In the genomic region with DNA sequence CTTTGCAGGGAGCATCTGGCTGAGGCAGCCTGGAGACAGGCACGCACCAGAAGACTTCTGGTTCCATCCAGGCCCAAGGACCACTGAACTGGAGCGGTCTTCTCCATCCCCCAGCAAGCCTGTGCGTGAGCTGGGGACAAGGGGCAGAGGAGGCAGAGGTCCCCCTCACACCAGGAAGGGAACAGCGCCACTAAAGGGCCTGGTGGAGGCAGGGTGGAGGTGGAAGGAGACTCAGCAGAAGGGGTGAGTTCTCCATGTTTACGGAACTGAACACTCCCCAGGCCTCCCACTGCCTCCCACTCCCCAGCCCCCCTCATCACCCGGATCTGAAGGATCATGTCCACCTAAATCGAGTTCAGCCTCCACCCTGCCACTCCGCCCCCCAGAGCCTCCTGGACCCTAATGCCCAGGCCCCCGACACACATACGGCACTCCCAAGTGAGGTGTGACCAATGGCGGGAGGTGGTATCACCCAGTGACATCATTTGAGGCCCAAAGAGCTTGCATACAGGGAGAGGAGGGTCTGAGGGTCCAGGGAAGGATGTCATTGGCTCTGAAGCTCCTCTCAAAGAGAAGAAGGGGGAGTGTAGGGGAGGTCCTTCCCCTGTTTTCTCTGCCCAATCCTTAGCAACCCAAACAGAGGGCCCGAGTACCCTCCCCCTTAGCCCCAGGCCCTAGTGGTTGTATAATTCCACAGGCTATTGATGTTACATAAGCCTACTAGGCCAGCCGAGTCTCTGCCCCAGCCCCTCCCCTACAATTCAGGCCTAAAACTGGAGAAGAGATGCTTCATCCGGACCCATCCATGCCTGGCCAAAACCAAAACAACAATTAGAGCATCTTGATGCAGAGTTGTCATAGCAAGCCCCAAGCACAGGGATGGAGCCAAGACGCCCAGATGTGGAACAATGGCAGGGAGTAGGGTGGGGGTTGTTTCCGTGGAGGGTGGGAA, we compare ENCODE assay signal across 10 cellular contexts. TPM values are rescaled to one million over a fixed set of nuclear protein-coding genes. Genes with fewer than 3 reads are reported as not detected.
DNase-seq lines count a peak whose midpoint lies in the region; ATAC-seq and TF ChIP-seq lines count a peak whose summit lies in the region.
"Had no signal": no experiment of that assay in that cellular context is flagged by ENCODE, and none has a peak within 500 bp of the region (broad histone marks: within the 10 kb centered on the region; RNA-seq: fewer than 3 reads in every experiment).

No MANE protein-coding gene starts in this region.

- DNase-seq in Right ventricle myocardium inferior (ENCODE audit: missing footprints) (no peak), cardiac septum (ENCODE audit: low spot score) (no peak), chondrocyte (ENCODE audit: low spot score) (peak; percentile 46), left lung (peak; percentile 24 to 37), tibial nerve (ENCODE audit: low spot score in 2 of 2) (no peak), thyroid gland (no peak)
- no peak for DNase-seq in stimulated activated naive CD4-positive, alpha-beta T cell treated with Interleukin-2 at 50 U/mL for 16 hours (lab: John Stamatoyannopoulos, UW)
- DNase-seq: islet precursor cell had no signal

- no peak for TF ChIP-seq EP300 in tibial nerve (IDR thresholded peaks at IDR 0.05)

- no peaks in the 10 kb centered on the region for H3K9me3 ChIP-seq in left lung
- no peaks in the 10 kb centered on the region for H3K9me3 ChIP-seq in tibial nerve
- H3K9me3 ChIP-seq in thyroid gland, result no peaks in the 10 kb centered on the region
- H3K9me3 ChIP-seq: suprapubic skin had no signal

- H3K36me3 ChIP-seq in left lung (no peaks in the 10 kb centered on the region), tibial nerve (no peaks in the 10 kb centered on the region), thyroid gland (no peaks in the 10 kb centered on the region)
- H3K36me3 ChIP-seq: suprapubic skin had no signal

- TF ChIP-seq CTCF in chondrocyte (IDR thresholded peaks at IDR 0.05) (no peak), left lung (IDR thresholded peaks at IDR 0.05) (no peak), tibial nerve (IDR thresholded peaks at IDR 0.05) (no peak), thyroid gland (IDR thresholded peaks at IDR 0.05) (no peak)

- TF ChIP-seq POLR2A in tibial nerve (IDR thresholded peaks at IDR 0.05) (no peak), thyroid gland (IDR thresholded peaks at IDR 0.05) (no peak)

- H3K27ac ChIP-seq in left lung (no peak overlapping the region), tibial nerve (peak overlapping the region in 3 of 4 donors; percentile 56 to 81 (median 77)), thyroid gland (no peak overlapping the region)
- H3K27ac ChIP-seq: suprapubic skin had no signal

- H3K4me3 ChIP-seq in left lung, result peak overlapping the region in 1 of 2 donors; percentile 3
- peak overlapping the region in 1 of 4 donors; percentile 55 for H3K4me3 ChIP-seq in tibial nerve
- no peak overlapping the region for H3K4me3 ChIP-seq in thyroid gland (replicated peaks in 1 of 3)

- H3K27me3 Mint-ChIP-seq in chondrocyte (ENCODE audit: low read depth), result peaks cover 9% of the 10 kb centered on the region

- no peak overlapping the region for H3K27ac Mint-ChIP-seq in chondrocyte (ENCODE audit: unreplicated experiment)

- WGBS in tibial nerve, 2 donors, result 77 to 82% methylated on average over 16 of the region's 16 CpGs
- 75 to 80% methylated on average over 12 to 15 of the region's 16 CpGs for WGBS in thyroid gland, 2 donors

- intact Hi-C loops in Right ventricle myocardium inferior (cut with DNase I), result no loop called here
- intact Hi-C loops in cardiac septum (cut with DNase I), result no loop called here
- intact Hi-C loops in left lung (cut with DNase I), result no loop called here
- intact Hi-C loops in thyroid gland (cut with DNase I), result no loop called here

- no peak overlapping the region for H3K4me3 Mint-ChIP-seq in chondrocyte (ENCODE audit: unreplicated experiment)

- H3K4me1 ChIP-seq in left lung (peaks cover 0 to 8% of the 10 kb centered on the region in 2 donors), tibial nerve (peaks cover 0 to 15% (median 3%) of the 10 kb centered on the region in 4 donors), thyroid gland (no peaks in the 10 kb centered on the region)

- H3K36me3 Mint-ChIP-seq in chondrocyte (ENCODE audit: low read depth), result no peaks in the 10 kb centered on the region

- H3K4me1 Mint-ChIP-seq in chondrocyte (ENCODE audit: low read depth), result peaks cover 8% of the 10 kb centered on the region

- H3K27me3 ChIP-seq in left lung (peaks cover 6 to 50% of the 10 kb centered on the region in 2 donors), tibial nerve (peaks cover 0 to 12% of the 10 kb centered on the region in 2 donors), thyroid gland (no peaks in the 10 kb centered on the region)

- ATAC-seq in Right ventricle myocardium inferior (peak; percentile 47), left lung (no peak), HG02870 (IDR thresholded peaks at IDR 0.05; ENCODE audit: unreplicated experiment) (no peak)

- no peaks in the 10 kb centered on the region for H3K9me3 Mint-ChIP-seq in chondrocyte (ENCODE audit: low read depth)

RNA-seq across cellular contexts. Expression of gene FAIM2, which starts 1.0 kb away (rescaled TPM):
- total RNA-seq in Right ventricle myocardium inferior (20.5 TPM), cardiac septum (1.7 TPM), chondrocyte (0.47 to 1.3 TPM (median 0.74 TPM) in 3 replicates), left lung (1 to 10 TPM; 1.7 to 1.8 TPM), tibial nerve (10 to 100 TPM in 3 of 4 donors, 1 to 10 TPM in 1; 6.9 to 68.6 (median 36.9) TPM), thyroid gland (1 to 10 TPM in 1 of 4 donors, under 1 TPM in 2, not detected in 1; 0.13 to 3.0 (median 0.33) TPM)

RNA-seq across cellular contexts. Expression of gene AQP2, which starts 47.9 kb away (rescaled TPM):
- total RNA-seq in Right ventricle myocardium inferior (not detected), cardiac septum (not detected), chondrocyte (not detected in 3 replicates), left lung (under 1 TPM in 1 of 2 donors, not detected in 1; 0.42 TPM), tibial nerve (not detected), thyroid gland (under 1 TPM in 1 of 4 donors, not detected in 3; 0.67 TPM)

RNA-seq across cellular contexts. Expression of gene AQP5, which starts 59.0 kb away (rescaled TPM):
- total RNA-seq in Right ventricle myocardium inferior (0.81 TPM), cardiac septum (not detected), chondrocyte (0.20 TPM in 1 of 3 replicates, not detected in the others), left lung (1 to 10 TPM; 7.2 to 7.7 TPM), tibial nerve (under 1 TPM in 1 of 4 donors, not detected in 3; 0.21 TPM), thyroid gland (1 to 10 TPM in 3 of 4 donors, not detected in 1; 1.1 to 3.5 (median 2.0) TPM)

RNA-seq across cellular contexts. Expression of gene BCDIN3D, which starts 59.8 kb away (rescaled TPM):
- total RNA-seq in Right ventricle myocardium inferior (2.6 TPM), cardiac septum (2.6 TPM), chondrocyte (3.1 to 3.3 TPM (median 3.3 TPM) in 3 replicates), left lung (1 to 10 TPM; 4.3 to 5.6 TPM), tibial nerve (1 to 10 TPM; 1.2 to 4.2 (median 2.5) TPM), thyroid gland (1 to 10 TPM; 3.9 to 6.1 (median 4.1) TPM)

Comparison
In these comparisons a context has a peak if more than half of its experiments do, and no peak if none do; other contexts are left out.
1. DNase-seq: peak in chondrocyte (single experiment) and left lung (2 of 2); none in Right ventricle myocardium inferior (single experiment), cardiac septum (single experiment), tibial nerve (0 of 2), stimulated activated naive CD4-positive, alpha-beta T cell treated with Interleukin-2 at 50 U/mL for 16 hours (single experiment) and thyroid gland (0 of 2).
2. H3K27ac ChIP-seq: peak in tibial nerve (3 of 4); none in left lung (0 of 2) and thyroid gland (0 of 3).